In the genomic region with DNA sequence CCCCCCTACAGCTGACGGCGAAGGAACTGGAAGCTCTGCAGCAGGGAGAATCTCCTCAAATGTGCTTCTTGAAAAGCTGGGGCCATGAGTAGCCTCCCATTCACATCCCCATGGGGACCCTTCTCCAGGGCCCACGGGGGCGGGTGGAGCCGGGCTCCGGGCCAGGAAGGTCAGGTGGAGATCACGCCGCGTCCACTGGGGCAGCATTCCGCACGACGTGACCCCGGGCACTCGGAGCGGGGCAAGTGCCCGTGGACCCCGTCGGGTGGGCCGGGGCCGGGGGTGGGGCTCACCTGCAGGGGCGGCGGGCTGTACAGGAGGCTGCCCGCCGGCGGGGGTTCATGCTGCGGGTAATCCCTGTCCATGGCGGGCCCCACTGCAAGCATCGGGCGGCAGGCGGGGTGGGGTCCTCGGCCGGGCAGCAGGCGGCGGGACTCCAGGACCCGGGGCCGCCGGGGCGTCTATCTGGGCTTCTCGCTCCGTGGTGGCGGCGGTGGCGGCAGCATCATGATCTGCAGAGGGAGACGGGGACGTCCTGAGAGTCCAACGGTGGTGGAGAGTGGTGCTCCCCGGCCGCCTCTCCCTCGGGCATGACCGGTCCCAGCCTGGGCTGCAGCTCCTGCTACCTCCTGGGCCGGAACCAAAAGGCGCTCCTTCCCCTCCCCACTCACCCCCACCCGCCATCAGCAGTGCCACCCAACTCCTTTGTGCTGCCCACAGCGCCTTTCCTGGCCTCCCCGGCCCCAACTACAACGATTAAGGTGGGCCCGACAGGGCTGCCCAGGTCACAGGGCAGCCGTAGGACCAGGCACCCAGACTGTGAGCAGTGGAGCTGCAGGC, we compare ENCODE assay signal across 12 cellular contexts. TPM values are rescaled to one million over a fixed set of nuclear protein-coding genes. Genes with fewer than 3 reads are reported as not detected.
DNase-seq lines count a peak whose midpoint lies in the region; ATAC-seq and TF ChIP-seq lines count a peak whose summit lies in the region.
"Had no signal": no experiment of that assay in that cellular context is flagged by ENCODE, and none has a peak within 500 bp of the region (broad histone marks: within the 10 kb centered on the region; RNA-seq: fewer than 3 reads in every experiment).

No MANE protein-coding gene starts in this region.

- ATAC-seq in Right ventricle myocardium inferior (no peak), foreskin keratinocyte (no peak), HG02571 (IDR thresholded peaks at IDR 0.05; ENCODE audit: unreplicated experiment) (no peak)

- intact Hi-C loops in Right ventricle myocardium inferior (cut with DNase I) (no loop called here), posterior vena cava (cut with DNase I) (no loop called here)

- H3K4me3 ChIP-seq in right atrium auricular region, result peak overlapping the region; percentile 8 to 21
- H3K4me3 ChIP-seq: SK-N-MC had no signal

- no peaks in the 10 kb centered on the region for H3K36me3 ChIP-seq in right atrium auricular region

- H3K27ac ChIP-seq in right atrium auricular region (peak overlapping the region; percentile 86 to 89), foreskin keratinocyte (no peak overlapping the region)
- H3K27ac ChIP-seq: SK-N-MC had no signal

- H3K4me1 ChIP-seq in right atrium auricular region, result peaks cover 0 to 70% of the 10 kb centered on the region in 2 donors
- peaks cover 7% of the 10 kb centered on the region for H3K4me1 ChIP-seq in foreskin keratinocyte

- H3K9me3 ChIP-seq in right atrium auricular region, result no peaks in the 10 kb centered on the region

- H3K27me3 ChIP-seq in right atrium auricular region, result no peaks in the 10 kb centered on the region
- H3K27me3 ChIP-seq in foreskin keratinocyte, result no peaks in the 10 kb centered on the region

- DNase-seq in right atrium auricular region (ENCODE audit: low spot score) (no peak), Right ventricle myocardium inferior (ENCODE audit: missing footprints) (no peak), foreskin keratinocyte (no peak), posterior vena cava (ENCODE audit: low spot score) (peak; percentile 84), middle frontal gyrus (ENCODE audit: extremely low spot score, low spot score) (no peak), hypothalamus (lab: John Stamatoyannopoulos, UW) (no peak), NCI-H2227 (lab: John Stamatoyannopoulos, UW; ENCODE audit: unreplicated experiment) (no peak)
- DNase-seq: DMS79 treated with DMSO at 0.1 percent for 48 hours; stimulated activated CD4-positive, alpha-beta T cell treated with anti-CD3 and anti-CD28 coated beads, Interleukin-12 subunit alpha, Interleukin-12 subunit beta, amount 100 ng/mL, for 4 hours; stimulated activated CD8-positive, alpha-beta memory T cell treated with anti-CD3 and anti-CD28 coated beads, Interleukin-4, amount 100 ng/mL, for 48 hours had no signal

- TF ChIP-seq CTCF in right atrium auricular region (IDR thresholded peaks at IDR 0.05), result no peak
- peak; percentile 10 for TF ChIP-seq CTCF in foreskin keratinocyte (conservative IDR thresholded peaks at IDR 0.05)

RNA-seq across cellular contexts. Expression of gene SBNO2, which starts 20.0 kb away (rescaled TPM):
- total RNA-seq in right atrium auricular region (10 to 100 TPM; 14.7 to 17.7 TPM), Right ventricle myocardium inferior (14.7 TPM), foreskin keratinocyte (31.9 and 32.2 TPM in 2 replicates), posterior vena cava (10 to 100 TPM; 63.5 to 71.0 TPM)
- polyA plus RNA-seq in foreskin keratinocyte, result 18.2 and 18.3 TPM in 2 replicates

RNA-seq across cellular contexts. Expression of gene GPX4, which starts 50.3 kb away (rescaled TPM):
- total RNA-seq in right atrium auricular region, result 100 to 1,000 TPM; 404 to 529 TPM
- total RNA-seq in Right ventricle myocardium inferior, result 361 TPM
- 237 and 247 TPM in 2 replicates for total RNA-seq in foreskin keratinocyte
- polyA plus RNA-seq in foreskin keratinocyte, result 377 and 403 TPM in 2 replicates
- 100 to 1,000 TPM; 176 to 193 TPM for total RNA-seq in posterior vena cava

RNA-seq across cellular contexts. Expression of gene STK11, which starts 51.5 kb away (rescaled TPM):
- 10 to 100 TPM; 62.0 to 64.7 TPM for total RNA-seq in right atrium auricular region
- total RNA-seq in Right ventricle myocardium inferior, result 49.9 TPM
- 64.9 and 66.1 TPM in 2 replicates for total RNA-seq in foreskin keratinocyte
- polyA plus RNA-seq in foreskin keratinocyte, result 46.9 and 47.1 TPM in 2 replicates
- total RNA-seq in posterior vena cava, result 10 to 100 TPM; 32.5 to 35.9 TPM

RNA-seq across cellular contexts. Expression of gene POLR2E, which starts 58.9 kb away (rescaled TPM):
- total RNA-seq in right atrium auricular region (100 to 1,000 TPM; 149 to 252 TPM), Right ventricle myocardium inferior (142 TPM), foreskin keratinocyte (148 and 163 TPM in 2 replicates), posterior vena cava (100 to 1,000 TPM in 1 of 2 donors, 10 to 100 TPM in 1; 89.9 to 105 TPM)
- 313 and 314 TPM in 2 replicates for polyA plus RNA-seq in foreskin keratinocyte
